In the genomic region with DNA sequence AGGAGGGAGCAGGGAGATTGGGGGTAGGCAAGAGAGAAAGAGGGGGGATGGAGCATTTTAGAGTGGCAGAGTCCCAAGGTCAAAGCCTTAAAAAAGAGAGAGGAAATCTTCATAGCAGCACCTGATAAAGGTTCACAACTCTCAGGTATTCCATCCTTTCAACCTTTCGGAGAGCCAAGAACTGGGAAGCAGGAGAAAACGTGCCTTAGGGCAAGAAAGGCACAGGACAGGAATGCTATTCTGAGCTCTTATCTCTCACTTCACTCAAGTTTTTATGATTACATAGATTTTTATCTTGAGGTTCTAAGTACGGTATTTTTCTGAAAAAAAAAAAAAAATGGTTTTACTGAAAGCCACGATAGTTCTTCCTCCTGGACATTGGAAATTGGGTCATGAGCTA, we compare ENCODE assay signal across 29 cellular contexts.
"Had no signal": no experiment of that assay in that cellular context is flagged by ENCODE, and none has a peak within 500 bp of the region (broad histone marks: within the 10 kb centered on the region; RNA-seq: fewer than 3 reads in every experiment).

No MANE protein-coding gene starts in this region.

- H3K27ac Mint-ChIP-seq: dendritic cell treated with granulocyte-macrophage colony-stimulating factor and Interleukin-4, amounts not matched to agents 40 ng/mL and 50 ng/mL, for 4 days; memory B cell; naive B cell; natural killer cell treated with Interleukin-12 subunit alpha and Interleukin-12 subunit beta and Interleukin-15 and Interleukin-18, amount 100 ng/mL, for 72 hours; neural progenitor cell; progenitor cell of endocrine pancreas; stimulated activated naive CD8-positive, alpha-beta T cell treated with anti-CD3 and anti-CD28 coated beads, Interleukin-15, amount 100 ng/mL, for 72 hours had no signal

- H3K36me3 Mint-ChIP-seq: memory B cell; mesothelial cell of epicardium; naive B cell; natural killer cell treated with Interleukin-12 subunit alpha and Interleukin-12 subunit beta and Interleukin-15 and Interleukin-18, amount 100 ng/mL, for 72 hours; neural progenitor cell had no signal

- H3K36me3 ChIP-seq: colonic mucosa, esophagus muscularis mucosa, heart right ventricle, neural progenitor cell, right lobe of liver, suprapubic skin, transverse colon, vagina had no signal

- H2AFZ ChIP-seq: neural progenitor cell, parathyroid adenoma had no signal

- ATAC-seq: heart right ventricle; left lobe of liver; mucosa of descending colon; natural killer cell treated with Interleukin-12 subunit alpha and Interleukin-12 subunit beta and Interleukin-15 and Interleukin-18, amount 100 ng/mL, for 72 hours; right lobe of liver; stimulated activated naive CD8-positive, alpha-beta T cell treated with anti-CD3 and anti-CD28 coated beads, Interleukin-15, amount 100 ng/mL, for 72 hours had no signal

- H3K27ac ChIP-seq: colonic mucosa, esophagus muscularis mucosa, heart right ventricle, neural progenitor cell, parathyroid adenoma, right lobe of liver, suprapubic skin, transverse colon, vagina had no signal

- H3K4me3 ChIP-seq: colonic mucosa, esophagus muscularis mucosa, heart right ventricle, lung, mucosa of descending colon, neural progenitor cell, right lobe of liver, suprapubic skin, transverse colon, vagina had no signal

- H3K27me3 ChIP-seq: colonic mucosa, esophagus muscularis mucosa, neural progenitor cell, right lobe of liver, suprapubic skin, transverse colon, vagina had no signal

- H3K4me1 ChIP-seq: colonic mucosa, esophagus muscularis mucosa, neural progenitor cell, parathyroid adenoma, suprapubic skin, vagina had no signal

- H3K4me1 Mint-ChIP-seq: memory B cell; naive B cell; stimulated activated naive CD8-positive, alpha-beta T cell treated with anti-CD3 and anti-CD28 coated beads, Interleukin-15, amount 100 ng/mL, for 72 hours had no signal

- H3K4me2 ChIP-seq: neural progenitor cell had no signal

- H3K9me3 ChIP-seq: colonic mucosa, esophagus muscularis mucosa, heart right ventricle, mucosa of descending colon, right lobe of liver, suprapubic skin, transverse colon, vagina had no signal

- H3K79me2 ChIP-seq: parathyroid adenoma had no signal

- H3K9me3 Mint-ChIP-seq: dendritic cell treated with granulocyte-macrophage colony-stimulating factor and Interleukin-4, amounts not matched to agents 40 ng/mL and 50 ng/mL, for 4 days; memory B cell; mesothelial cell of epicardium; naive B cell; natural killer cell treated with Interleukin-12 subunit alpha and Interleukin-12 subunit beta and Interleukin-15 and Interleukin-18, amount 100 ng/mL, for 72 hours; neural progenitor cell; stimulated activated naive CD8-positive, alpha-beta T cell treated with anti-CD3 and anti-CD28 coated beads, Interleukin-15, amount 100 ng/mL, for 72 hours had no signal

- DNase-seq: colonic mucosa; effector CD8-positive, alpha-beta T cell; foreskin melanocyte; glutamatergic neuron; heart right ventricle; hypothalamus; kidney; mucosa of descending colon; naive B cell; right lobe of liver; small intestine; stimulated activated CD4-positive, alpha-beta T cell treated with anti-CD3 and anti-CD28 coated beads, Interleukin-1b, Interleukin-23, amount 100 ng/mL, for 48 hours; stimulated activated CD4-positive, alpha-beta T cell treated with anti-CD3 and anti-CD28 coated beads, Interleukin-4, amount 100 ng/mL, for 1 hour; stimulated activated CD8-positive, alpha-beta memory T cell treated with anti-CD3 and anti-CD28 coated beads, Interleukin-4, amount 100 ng/mL, for 48 hours; stimulated activated naive CD4-positive, alpha-beta T cell; stimulated activated naive CD8-positive, alpha-beta T cell treated with anti-CD3 and anti-CD28 coated beads, Interleukin-15, amount 100 ng/mL, for 72 hours; transverse colon had no signal

- H3K4me3 Mint-ChIP-seq: dendritic cell treated with granulocyte-macrophage colony-stimulating factor and Interleukin-4, amounts not matched to agents 40 ng/mL and 50 ng/mL, for 4 days; memory B cell; mesothelial cell of epicardium; naive B cell; natural killer cell treated with Interleukin-12 subunit alpha and Interleukin-12 subunit beta and Interleukin-15 and Interleukin-18, amount 100 ng/mL, for 72 hours; neural progenitor cell; stimulated activated naive CD8-positive, alpha-beta T cell treated with anti-CD3 and anti-CD28 coated beads, Interleukin-15, amount 100 ng/mL, for 72 hours had no signal
